23 cellular contexts compared by ENCODE assay signal in the genomic region with DNA sequence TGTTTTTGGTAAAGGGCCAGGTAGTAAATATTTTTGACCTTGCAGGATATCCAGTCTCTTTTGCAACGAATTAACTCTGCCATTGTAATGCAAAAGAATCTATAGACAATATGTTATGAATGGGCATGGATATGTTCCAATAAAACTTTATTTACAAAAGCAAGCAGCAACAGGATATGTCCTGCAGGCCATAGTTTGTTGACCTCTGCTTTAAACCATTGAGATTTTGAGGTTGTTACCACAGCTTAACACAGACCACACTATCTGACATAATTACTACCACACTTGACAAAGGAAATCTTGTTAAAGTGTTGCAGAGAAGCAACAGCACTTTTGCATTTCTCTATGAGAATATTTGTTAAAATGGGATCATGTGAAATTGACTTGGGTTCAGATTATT.
"Had no signal": no experiment of that assay in that cellular context is flagged by ENCODE, and none has a peak within 500 bp of the region (broad histone marks: within the 10 kb centered on the region; RNA-seq: fewer than 3 reads in every experiment).

No MANE protein-coding gene starts in this region.

- ATAC-seq: naive thymus-derived CD4-positive, alpha-beta T cell; psoas muscle had no signal

- H3K4me3 ChIP-seq: dorsolateral prefrontal cortex, hepatocyte, lung, psoas muscle, sigmoid colon, stomach, thoracic aorta, transverse colon had no signal

- DNase-seq: cortex of kidney; dorsolateral prefrontal cortex; effector CD8-positive, alpha-beta T cell; foreskin melanocyte; head of caudate nucleus; kidney; left cardiac atrium; left ventricle myocardium superior; mesendoderm; naive thymus-derived CD4-positive, alpha-beta T cell; nephron progenitor cell; psoas muscle; retina; sigmoid colon; small intestine; stimulated activated CD4-positive, alpha-beta T cell treated with anti-CD3 and anti-CD28 coated beads, Interleukin-12 subunit alpha, Interleukin-12 subunit beta, amount 100 ng/mL, for 4 hours; stimulated activated naive CD4-positive, alpha-beta T cell; stomach; substantia nigra; transverse colon had no signal
